ENCODE assay signal across 8 cellular contexts in the genomic region with DNA sequence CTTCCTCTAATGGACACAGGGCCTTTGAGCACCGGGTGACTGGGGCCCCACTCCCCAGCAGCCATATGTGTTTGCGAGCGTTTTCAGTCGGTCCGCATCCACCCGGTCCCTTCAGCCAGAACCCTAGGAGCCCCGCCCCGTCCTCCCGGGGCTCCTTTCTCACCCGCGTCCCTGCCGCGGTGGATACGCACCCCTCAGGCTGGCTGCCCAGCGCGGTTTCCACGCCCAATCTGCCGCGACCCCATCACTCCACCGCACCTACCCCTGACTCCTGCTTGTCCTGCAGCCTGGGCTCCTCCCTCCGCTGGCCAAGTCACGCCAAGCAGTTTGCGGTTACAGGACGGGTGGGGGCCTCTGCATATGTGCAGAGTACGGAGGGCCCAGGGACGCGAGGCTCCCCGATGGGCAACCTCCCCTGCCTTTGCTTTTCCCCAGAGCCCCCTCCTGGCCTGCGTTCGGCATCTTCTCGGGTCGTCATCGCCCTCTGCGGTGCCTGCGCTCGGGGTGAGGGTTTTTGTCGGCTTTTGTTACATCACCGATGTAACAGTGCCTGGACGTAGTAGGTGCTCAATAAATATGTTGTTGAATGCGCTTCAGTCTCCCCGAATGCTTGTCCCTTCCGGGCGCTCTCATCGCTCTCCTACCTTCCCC. TPM values are rescaled to one million over a fixed set of nuclear protein-coding genes. Genes with fewer than 3 reads are reported as not detected.
A peak's percentile ranks its signal among the peaks of the same experiment; 100 is the strongest.
DNase-seq lines count a peak whose midpoint lies in the region; ATAC-seq and TF ChIP-seq lines count a peak whose summit lies in the region.

No MANE protein-coding gene starts in this region.

- H3K9me3 ChIP-seq in RWPE2 (ENCODE audit: severe bottlenecking) (no peaks in the 10 kb centered on the region), colonic mucosa (no peaks in the 10 kb centered on the region)

- H3K27me3 ChIP-seq in RWPE2 (ENCODE audit: insufficient read depth, poor library complexity, severe bottlenecking) (no peaks in the 10 kb centered on the region), colonic mucosa (peaks cover 7% of the 10 kb centered on the region)

- intact Hi-C loops in colonic mucosa (cut with DNase I): loop anchor here (5.0 kb wide), 2 partner anchors 85 to 150 kb away; partner anchors contain the start of gene BTBD17

- peaks cover 36% of the 10 kb centered on the region for H3K36me3 ChIP-seq in RWPE2 (ENCODE audit: low read depth)
- peaks cover 6% of the 10 kb centered on the region for H3K36me3 ChIP-seq in colonic mucosa

- H3K36me3 Mint-ChIP-seq in memory B cell (peaks cover 7% of the 10 kb centered on the region), type B pancreatic cell (peaks cover 12% of the 10 kb centered on the region)

- peak overlapping the region; percentile 66 to 75 for H3K9ac ChIP-seq in colonic mucosa (ENCODE audit: low read depth in 2 of 2, low read length in 2 of 2)

- H3K27ac Mint-ChIP-seq in memory B cell (peak overlapping the region; percentile 69), type B pancreatic cell (peak overlapping the region; percentile 91)

- peak; percentile 42 to 44 for DNase-seq in stimulated activated CD4-positive, alpha-beta T cell treated with anti-CD3 and anti-CD28 coated beads, Interleukin-2, amount 100 ng/mL, for 24 hours
- DNase-seq in stimulated activated CD4-positive, alpha-beta T cell treated with anti-CD3 and anti-CD28 coated beads, Interleukin-2, amount 100 ng/mL, for 48 hours: no peak
- no peak for DNase-seq in RWPE2 (ENCODE audit: low spot score)
- DNase-seq in colonic mucosa: peak; percentile 36
- DNase-seq in memory B cell (ENCODE audit: low spot score in 2 of 2): peak in 1 of 2 donors; percentile 37
- no peak for DNase-seq in type B pancreatic cell (ENCODE audit: extremely low spot score, unreplicated experiment)
- no peak for DNase-seq in SW 1271 (lab: John Stamatoyannopoulos, UW)
- no peak for DNase-seq in T-helper 9 cell

- H3K4me1 ChIP-seq in RWPE2 (ENCODE audit: insufficient read depth, poor library complexity, severe bottlenecking) (peaks cover 20% of the 10 kb centered on the region), colonic mucosa (peaks cover 15% of the 10 kb centered on the region)

- TF ChIP-seq CTCF in RWPE2 (IDR thresholded peaks at IDR 0.05; ENCODE audit: poor library complexity, severe bottlenecking) (no peak), colonic mucosa (IDR thresholded peaks at IDR 0.05) (no peak), type B pancreatic cell (conservative IDR thresholded peaks at IDR 0.05) (no peak)

- H3K4me3 ChIP-seq in RWPE2 (ENCODE audit: severe bottlenecking) (peak overlapping the region; percentile 34), colonic mucosa (peak overlapping the region; percentile 48)

- peak overlapping the region; percentile 91 for H3K4me3 Mint-ChIP-seq in memory B cell
- H3K4me3 Mint-ChIP-seq in type B pancreatic cell: peak overlapping the region; percentile 91

- no peak overlapping the region for H3K27ac ChIP-seq in RWPE2 (ENCODE audit: poor library complexity, severe bottlenecking)
- peak overlapping the region; percentile 76 for H3K27ac ChIP-seq in colonic mucosa

- H3K4me1 Mint-ChIP-seq in memory B cell (peaks cover 32% of the 10 kb centered on the region), type B pancreatic cell (ENCODE audit: unreplicated experiment) (peaks cover 45% of the 10 kb centered on the region)

- H3K27me3 Mint-ChIP-seq in memory B cell (no peaks in the 10 kb centered on the region), type B pancreatic cell (peaks cover 33% of the 10 kb centered on the region)

- peak; percentile 1; the same call in 2 of the 3 replicates for ATAC-seq in RWPE2 (ENCODE audit: low read depth)
- ATAC-seq in memory B cell (ENCODE audit: low read depth): peak; percentile 7

- H3K9me3 Mint-ChIP-seq in memory B cell (no peaks in the 10 kb centered on the region), type B pancreatic cell (no peaks in the 10 kb centered on the region)

RNA-seq across cellular contexts. Expression of gene TTYH2, which starts 1.0 kb away (rescaled TPM):
- total RNA-seq in colonic mucosa (1 to 10 TPM in 1 of 2 donors, under 1 TPM in 1; 0.86 to 2.9 TPM), type B pancreatic cell (ENCODE audit: low replicate concordance) (2.2 and 12.4 TPM in 2 replicates)

RNA-seq across cellular contexts. Expression of gene RPL38, which starts 8.9 kb away (rescaled TPM):
- total RNA-seq in colonic mucosa (100 to 1,000 TPM; 723 to 795 TPM), type B pancreatic cell (ENCODE audit: low replicate concordance) (1,028 and 1,111 TPM in 2 replicates)

Comparison
In these comparisons a context has a peak if more than half of its experiments do, and no peak if none do; other contexts are left out.
1. DNase-seq: peak in stimulated activated CD4-positive, alpha-beta T cell treated with anti-CD3 and anti-CD28 coated beads, Interleukin-2, amount 100 ng/mL, for 24 hours (2 of 2) and colonic mucosa (single experiment); none in stimulated activated CD4-positive, alpha-beta T cell treated with anti-CD3 and anti-CD28 coated beads, Interleukin-2, amount 100 ng/mL, for 48 hours (0 of 2), RWPE2 (single experiment), type B pancreatic cell (single experiment), SW 1271 (0 of 2) and T-helper 9 cell (single experiment).